1 cellular context compared by ENCODE assay signal in the genomic region with DNA sequence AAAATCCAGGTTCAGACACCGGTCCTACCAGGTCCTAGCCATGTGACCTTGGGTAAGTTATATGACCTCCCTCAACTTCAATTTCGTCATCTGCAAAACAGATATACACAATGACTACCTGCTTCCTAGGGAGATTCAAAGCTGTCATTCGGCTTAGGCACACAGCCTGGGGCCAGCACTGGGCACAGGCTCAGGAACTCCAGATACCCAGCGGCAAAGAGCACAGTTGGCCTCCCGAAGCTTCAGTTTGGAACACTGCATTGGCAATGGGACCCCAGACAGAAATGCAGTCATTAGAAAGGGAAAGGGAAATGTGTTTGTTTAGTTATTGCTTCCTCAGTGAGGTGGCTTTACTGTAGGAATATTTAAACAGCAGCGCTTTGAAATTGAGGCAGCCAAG.
TF ChIP-seq lines count a peak whose summit lies in the region.

No MANE protein-coding gene starts in this region.

TF ChIP-seq in HepG2, 621 proteins besides CTCF, POLR2A, EP300 and RAD21:
- TF ChIP-seq, protein P1, sequence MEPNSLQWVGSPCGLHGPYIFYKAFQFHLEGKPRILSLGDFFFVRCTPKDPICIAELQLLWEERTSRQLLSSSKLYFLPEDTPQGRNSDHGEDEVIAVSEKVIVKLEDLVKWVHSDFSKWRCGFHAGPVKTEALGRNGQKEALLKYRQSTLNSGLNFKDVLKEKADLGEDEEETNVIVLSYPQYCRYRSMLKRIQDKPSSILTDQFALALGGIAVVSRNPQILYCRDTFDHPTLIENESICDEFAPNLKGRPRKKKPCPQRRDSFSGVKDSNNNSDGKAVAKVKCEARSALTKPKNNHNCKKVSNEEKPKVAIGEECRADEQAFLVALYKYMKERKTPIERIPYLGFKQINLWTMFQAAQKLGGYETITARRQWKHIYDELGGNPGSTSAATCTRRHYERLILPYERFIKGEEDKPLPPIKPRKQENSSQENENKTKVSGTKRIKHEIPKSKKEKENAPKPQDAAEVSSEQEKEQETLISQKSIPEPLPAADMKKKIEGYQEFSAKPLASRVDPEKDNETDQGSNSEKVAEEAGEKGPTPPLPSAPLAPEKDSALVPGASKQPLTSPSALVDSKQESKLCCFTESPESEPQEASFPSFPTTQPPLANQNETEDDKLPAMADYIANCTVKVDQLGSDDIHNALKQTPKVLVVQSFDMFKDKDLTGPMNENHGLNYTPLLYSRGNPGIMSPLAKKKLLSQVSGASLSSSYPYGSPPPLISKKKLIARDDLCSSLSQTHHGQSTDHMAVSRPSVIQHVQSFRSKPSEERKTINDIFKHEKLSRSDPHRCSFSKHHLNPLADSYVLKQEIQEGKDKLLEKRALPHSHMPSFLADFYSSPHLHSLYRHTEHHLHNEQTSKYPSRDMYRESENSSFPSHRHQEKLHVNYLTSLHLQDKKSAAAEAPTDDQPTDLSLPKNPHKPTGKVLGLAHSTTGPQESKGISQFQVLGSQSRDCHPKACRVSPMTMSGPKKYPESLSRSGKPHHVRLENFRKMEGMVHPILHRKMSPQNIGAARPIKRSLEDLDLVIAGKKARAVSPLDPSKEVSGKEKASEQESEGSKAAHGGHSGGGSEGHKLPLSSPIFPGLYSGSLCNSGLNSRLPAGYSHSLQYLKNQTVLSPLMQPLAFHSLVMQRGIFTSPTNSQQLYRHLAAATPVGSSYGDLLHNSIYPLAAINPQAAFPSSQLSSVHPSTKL (CRISPR knock-in tag; IDR thresholded peaks at IDR 0.05) = 0 out of 2 replicates have a peak, but pooled peaks have one; percentile 27
- TF ChIP-seq SAP130 (CRISPR knock-in tag; IDR thresholded peaks at IDR 0.05; ENCODE audit: low read depth) (peak; percentile 19), AHR (CRISPR knock-in tag; IDR thresholded peaks at IDR 0.05) (no peak), SPEN (CRISPR knock-in tag; IDR thresholded peaks at IDR 0.05; ENCODE audit: low read depth) (no peak), NR2C2 (CRISPR knock-in tag; IDR thresholded peaks at IDR 0.05; ENCODE audit: borderline replicate concordance) (no peak), CEBPB (IDR thresholded peaks at IDR 0.05; ENCODE audit: borderline replicate concordance, low read depth, low read length) (peak; percentile 34; the same call in 1 of the 2 replicates), CEBPG (CRISPR knock-in tag; IDR thresholded peaks at IDR 0.05) (peak; percentile 41; the same call in 1 of the 2 replicates), GATAD2A (CRISPR knock-in tag; IDR thresholded peaks at IDR 0.05) (peak; percentile 39; the same call in 1 of the 2 replicates), MEF2D (CRISPR knock-in tag; IDR thresholded peaks at IDR 0.05) (no peak), ZFP1 (CRISPR knock-in tag; IDR thresholded peaks at IDR 0.05) (no peak), ESRRA (CRISPR knock-in tag; IDR thresholded peaks at IDR 0.05; ENCODE audit: low read depth) (no peak), HDAC2 (CRISPR knock-in tag; IDR thresholded peaks at IDR 0.05) (no peak), U2AF2 (IDR thresholded peaks at IDR 0.05; ENCODE audit: low read depth, low read length) (no peak), FOSL2 (CRISPR knock-in tag; IDR thresholded peaks at IDR 0.05) (0 out of 2 replicates have a peak, but pooled peaks have one; percentile 31), SAFB2 (CRISPR knock-in tag; IDR thresholded peaks at IDR 0.05; ENCODE audit: borderline replicate concordance, low read depth) (no peak)
- TF ChIP-seq, protein P2, sequence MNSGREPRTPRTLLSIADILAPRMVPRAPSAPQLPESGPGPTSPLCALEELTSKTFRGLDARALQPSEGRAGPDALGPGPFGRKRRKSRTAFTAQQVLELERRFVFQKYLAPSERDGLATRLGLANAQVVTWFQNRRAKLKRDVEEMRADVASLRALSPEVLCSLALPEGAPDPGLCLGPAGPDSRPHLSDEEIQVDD (CRISPR knock-in tag; IDR thresholded peaks at IDR 0.05; ENCODE audit: borderline replicate concordance) = no peak
- TF ChIP-seq, protein P3, sequence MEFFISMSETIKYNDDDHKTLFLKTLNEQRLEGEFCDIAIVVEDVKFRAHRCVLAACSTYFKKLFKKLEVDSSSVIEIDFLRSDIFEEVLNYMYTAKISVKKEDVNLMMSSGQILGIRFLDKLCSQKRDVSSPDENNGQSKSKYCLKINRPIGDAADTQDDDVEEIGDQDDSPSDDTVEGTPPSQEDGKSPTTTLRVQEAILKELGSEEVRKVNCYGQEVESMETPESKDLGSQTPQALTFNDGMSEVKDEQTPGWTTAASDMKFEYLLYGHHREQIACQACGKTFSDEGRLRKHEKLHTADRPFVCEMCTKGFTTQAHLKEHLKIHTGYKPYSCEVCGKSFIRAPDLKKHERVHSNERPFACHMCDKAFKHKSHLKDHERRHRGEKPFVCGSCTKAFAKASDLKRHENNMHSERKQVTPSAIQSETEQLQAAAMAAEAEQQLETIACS (CRISPR knock-in tag; IDR thresholded peaks at IDR 0.05) = no peak
TF ChIP-seq in HepG2: peak in this region for 6.
